In the genomic region with DNA sequence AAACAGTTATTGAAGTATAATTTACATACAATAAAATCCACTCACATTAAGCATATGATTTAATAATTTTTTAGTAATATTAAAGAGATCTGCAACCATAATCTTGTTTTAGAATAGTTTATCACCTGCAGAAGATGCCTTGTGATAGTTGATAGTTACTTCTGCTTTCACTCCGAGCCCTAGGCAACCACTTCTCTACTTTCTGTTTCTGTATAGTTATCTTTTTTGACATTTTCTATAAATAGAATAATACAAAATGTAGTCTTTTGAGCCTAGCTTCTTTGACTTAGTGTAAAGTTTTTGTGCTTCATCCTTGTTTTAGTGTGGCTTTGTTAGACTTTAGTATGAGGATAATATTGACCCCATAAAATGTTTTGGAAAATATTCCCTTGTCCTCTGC, we compare ENCODE assay signal across 8 cellular contexts.
DNase-seq lines count a peak whose midpoint lies in the region; ATAC-seq lines count a peak whose summit lies in the region.
"Had no signal": no experiment of that assay in that cellular context is flagged by ENCODE, and none has a peak within 500 bp of the region (broad histone marks: within the 10 kb centered on the region; RNA-seq: fewer than 3 reads in every experiment).

No MANE protein-coding gene starts in this region.

- peak; percentile 92 for DNase-seq in Karpas-422
- DNase-seq in GF-D8 (lab: John Stamatoyannopoulos, UW), result no peak
- no peak for DNase-seq in CD8-positive, alpha-beta memory T cell
- DNase-seq in GOT3 (lab: John Stamatoyannopoulos, UW), result no peak
- DNase-seq in T-helper 1 cell, result no peak

- H3K27me3 Mint-ChIP-seq in CD8-positive, alpha-beta memory T cell, result peaks cover 0 to 1% of the 10 kb centered on the region in 2 donors

- H3K4me2 ChIP-seq in Karpas-422 (ENCODE audit: low read depth, low read length, poor library complexity, severe bottlenecking), result peak overlapping the region; percentile 78

- H3K27ac Mint-ChIP-seq in CD8-positive, alpha-beta memory T cell, result no peak overlapping the region

- H3K4me3 ChIP-seq in Karpas-422 (ENCODE audit: low read length), result peak overlapping the region; percentile 51
- no peak overlapping the region for H3K4me3 ChIP-seq in CD8-positive, alpha-beta memory T cell (ENCODE audit: low read length)

- H3K9me3 Mint-ChIP-seq in CD8-positive, alpha-beta memory T cell, result peaks cover 2 to 14% (median 10%) of the 10 kb centered on the region in 5 donors

- no peak overlapping the region for H2AFZ ChIP-seq in Karpas-422 (ENCODE audit: low read length)
- H2AFZ ChIP-seq: parathyroid adenoma had no signal

- no peaks in the 10 kb centered on the region for H3K27me3 ChIP-seq in Karpas-422 (ENCODE audit: low read length)
- no peaks in the 10 kb centered on the region for H3K27me3 ChIP-seq in CD8-positive, alpha-beta memory T cell (ENCODE audit: insufficient read depth, low read length, poor library complexity, severe bottlenecking)

- peak overlapping the region; percentile 56 for H3K9ac ChIP-seq in Karpas-422 (ENCODE audit: low read length)
- H3K9ac ChIP-seq: parathyroid adenoma had no signal

- H3K4me1 ChIP-seq in Karpas-422 (ENCODE audit: low read length), result peaks cover 57% of the 10 kb centered on the region
- H3K4me1 ChIP-seq in CD8-positive, alpha-beta memory T cell (ENCODE audit: insufficient read depth, low read length), result no peaks in the 10 kb centered on the region
- H3K4me1 ChIP-seq: parathyroid adenoma had no signal

- peak overlapping the region; percentile 97 for H3K27ac ChIP-seq in Karpas-422 (ENCODE audit: low read length)
- H3K27ac ChIP-seq in CD8-positive, alpha-beta memory T cell (ENCODE audit: low read depth, low read length), result no peak overlapping the region
- H3K27ac ChIP-seq: parathyroid adenoma had no signal

- H3K36me3 Mint-ChIP-seq in CD8-positive, alpha-beta memory T cell, result peaks cover 12 to 40% (median 37%) of the 10 kb centered on the region in 3 donors

- CTCF ChIA-PET in CD8-positive, alpha-beta memory T cell (lab: Charles Lee), result no interaction called here

- H3K9me3 ChIP-seq in Karpas-422 (ENCODE audit: low read length), result peaks cover 7% of the 10 kb centered on the region
- H3K9me3 ChIP-seq in CD8-positive, alpha-beta memory T cell (ENCODE audit: low read length), result no peaks in the 10 kb centered on the region

- H3K9me2 ChIP-seq in Karpas-422 (replicated peaks; ENCODE audit: insufficient read depth, low read length), result no peaks in the 10 kb centered on the region

- POLR2A ChIA-PET in CD8-positive, alpha-beta memory T cell (lab: Charles Lee), result no interaction called here

- peaks cover 88% of the 10 kb centered on the region for H3K79me2 ChIP-seq in Karpas-422 (ENCODE audit: low read length)

- ATAC-seq in GM19324 (IDR thresholded peaks at IDR 0.05; ENCODE audit: low FRiP score, unreplicated experiment) (peak; percentile 82), HG02870 (IDR thresholded peaks at IDR 0.05; ENCODE audit: unreplicated experiment) (peak; percentile 98)

- H4K20me1 ChIP-seq in Karpas-422 (ENCODE audit: insufficient read depth, low read depth, low read length), result no peaks in the 10 kb centered on the region

- no peak overlapping the region for H3K4me3 Mint-ChIP-seq in CD8-positive, alpha-beta memory T cell

- H3K36me3 ChIP-seq in Karpas-422 (ENCODE audit: insufficient read depth, low read length), result peaks cover 42% of the 10 kb centered on the region
- no peaks in the 10 kb centered on the region for H3K36me3 ChIP-seq in CD8-positive, alpha-beta memory T cell (ENCODE audit: insufficient read depth, low read length)

- peaks cover 0 to 5% (median 0%) of the 10 kb centered on the region in 3 donors for H3K4me1 Mint-ChIP-seq in CD8-positive, alpha-beta memory T cell
